Comparison of ENCODE assay signal across 1 cellular context in the genomic region with DNA sequence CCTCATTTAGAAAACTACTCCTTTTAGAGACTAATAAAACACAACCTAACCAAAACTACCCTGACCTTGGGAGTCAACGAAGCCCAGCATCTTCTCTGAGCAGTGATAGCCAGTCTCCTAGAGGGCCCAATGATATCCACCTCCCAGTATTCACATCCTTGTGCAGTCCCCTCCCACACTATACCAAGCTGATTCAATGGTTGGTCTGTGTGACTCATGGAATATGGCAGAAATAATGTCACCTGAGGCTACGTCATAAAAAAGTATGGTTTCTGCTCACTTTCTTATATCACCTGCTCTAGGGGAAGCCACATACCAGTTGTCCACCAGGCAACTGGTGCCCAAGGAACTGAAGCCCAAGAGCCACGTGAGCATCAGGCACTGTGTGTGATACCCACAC.
TF ChIP-seq lines count a peak whose summit lies in the region.

No MANE protein-coding gene starts in this region.

TF ChIP-seq in HepG2, 621 proteins besides CTCF, POLR2A, EP300 and RAD21:
- TF ChIP-seq POLR2AphosphoS5 (IDR thresholded peaks at IDR 0.05; ENCODE audit: low read depth, low read length) (peak; percentile 35; the same call in 1 of the 2 replicates), SIN3A (IDR thresholded peaks at IDR 0.05; ENCODE audit: borderline replicate concordance, low read depth, low read length) (no peak), ARNT2 (CRISPR knock-in tag; IDR thresholded peaks at IDR 0.05; ENCODE audit: low read depth) (no peak), CHD4 (IDR thresholded peaks at IDR 0.05; ENCODE audit: borderline replicate concordance, low read length) (no peak), RBM22 (optimal IDR thresholded peaks at IDR 0.05; ENCODE audit: low read length) (peak; percentile 84), POLR2G (IDR thresholded peaks at IDR 0.05; ENCODE audit: low read depth, low read length) (peak; percentile 37), KDM5B (CRISPR knock-in tag; IDR thresholded peaks at IDR 0.05; ENCODE audit: borderline replicate concordance) (no peak)
